ENCODE assay signal across 8 cellular contexts in the genomic region with DNA sequence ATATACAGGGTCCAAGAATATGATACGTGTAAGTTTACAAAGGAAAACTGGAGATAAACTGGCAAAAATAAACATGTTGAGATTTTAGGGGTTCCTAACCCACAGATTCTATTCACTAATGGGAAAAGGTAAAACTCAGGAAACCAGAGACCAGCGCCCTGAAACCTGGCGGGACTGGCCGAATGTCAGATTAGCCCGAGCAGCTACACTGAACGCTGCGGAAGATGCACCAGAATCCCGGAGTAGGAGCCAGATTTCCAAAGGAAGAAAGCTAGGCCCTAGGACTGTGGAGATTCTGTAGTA. TPM values are rescaled to one million over a fixed set of nuclear protein-coding genes. Genes with fewer than 3 reads are reported as not detected.
DNase-seq lines count a peak whose midpoint lies in the region; ATAC-seq and TF ChIP-seq lines count a peak whose summit lies in the region.

No MANE protein-coding gene starts in this region.

- peaks cover 8% of the 10 kb centered on the region for H3K27me3 Mint-ChIP-seq in T-helper 1 cell treated with Interleukin-12 subunit alpha and Interleukin-12 subunit beta and Interleukin-4 antibody, amounts not matched to agents 30 μg/mL and 1 μg/mL, for 36 hours (ENCODE audit: low read depth)

- DNase-seq in T-helper 1 cell (no peak), thoracic aorta (ENCODE audit: low spot score) (no peak), HK-2 (ENCODE audit: unreplicated experiment) (no peak)
- DNase-seq in stimulated activated CD4-positive, alpha-beta T cell treated with anti-CD3 and anti-CD28 coated beads, Interleukin-2, amount 100 ng/mL, for 24 hours: no peak

- no peaks in the 10 kb centered on the region for H3K27me3 ChIP-seq in layer of hippocampus (ENCODE audit: control insufficient read depth, insufficient read depth, low read length)
- no peaks in the 10 kb centered on the region for H3K27me3 ChIP-seq in thoracic aorta (replicated peaks; ENCODE audit: insufficient read depth)

- H3K9me3 Mint-ChIP-seq in T-helper 1 cell treated with Interleukin-12 subunit alpha and Interleukin-12 subunit beta and Interleukin-4 antibody, amounts not matched to agents 30 μg/mL and 1 μg/mL, for 36 hours: no peaks in the 10 kb centered on the region

- peaks cover 6% of the 10 kb centered on the region for H3K4me1 Mint-ChIP-seq in T-helper 1 cell treated with Interleukin-12 subunit alpha and Interleukin-12 subunit beta and Interleukin-4 antibody, amounts not matched to agents 30 μg/mL and 1 μg/mL, for 36 hours (ENCODE audit: low read depth)

- ATAC-seq in HG03139 (IDR thresholded peaks at IDR 0.05; ENCODE audit: unreplicated experiment) (peak; percentile 27), thoracic aorta (ENCODE audit: insufficient number of reproducible peaks, low FRiP score, low read depth) (peak; percentile 16)

- peaks cover 8 to 28% of the 10 kb centered on the region in 2 donors for H3K4me1 ChIP-seq in thoracic aorta (ENCODE audit: control insufficient read depth in 1 of 2, low read depth in 2 of 2)

- H3K27ac Mint-ChIP-seq in T-helper 1 cell treated with Interleukin-12 subunit alpha and Interleukin-12 subunit beta and Interleukin-4 antibody, amounts not matched to agents 30 μg/mL and 1 μg/mL, for 36 hours: peak overlapping the region; percentile 100

- H3K36me3 ChIP-seq in thoracic aorta: no peaks in the 10 kb centered on the region

- TF ChIP-seq CTCF in thoracic aorta (IDR thresholded peaks at IDR 0.05): no peak

- H3K36me3 Mint-ChIP-seq in T-helper 1 cell treated with Interleukin-12 subunit alpha and Interleukin-12 subunit beta and Interleukin-4 antibody, amounts not matched to agents 30 μg/mL and 1 μg/mL, for 36 hours (ENCODE audit: low read depth): no peaks in the 10 kb centered on the region

- peak overlapping the region; percentile 68 for H3K27ac ChIP-seq in angular gyrus (ENCODE audit: low read depth, low read length)
- H3K27ac ChIP-seq in layer of hippocampus (ENCODE audit: low read depth, low read length): peak overlapping the region; percentile 84
- H3K27ac ChIP-seq in thoracic aorta: peak overlapping the region; percentile 91 to 92

- H3K4me3 Mint-ChIP-seq in T-helper 1 cell treated with Interleukin-12 subunit alpha and Interleukin-12 subunit beta and Interleukin-4 antibody, amounts not matched to agents 30 μg/mL and 1 μg/mL, for 36 hours: no peak overlapping the region

- H3K9me3 ChIP-seq in thoracic aorta: no peaks in the 10 kb centered on the region

- peak overlapping the region; percentile 92 for H3K4me3 ChIP-seq in thoracic aorta

RNA-seq across cellular contexts. Expression of a gene that starts 0.7 kb away (rescaled TPM):
- total RNA-seq in thoracic aorta: 10 to 100 TPM; 34.8 to 58.7 TPM
